15 cellular contexts compared by ENCODE assay signal in the genomic region with DNA sequence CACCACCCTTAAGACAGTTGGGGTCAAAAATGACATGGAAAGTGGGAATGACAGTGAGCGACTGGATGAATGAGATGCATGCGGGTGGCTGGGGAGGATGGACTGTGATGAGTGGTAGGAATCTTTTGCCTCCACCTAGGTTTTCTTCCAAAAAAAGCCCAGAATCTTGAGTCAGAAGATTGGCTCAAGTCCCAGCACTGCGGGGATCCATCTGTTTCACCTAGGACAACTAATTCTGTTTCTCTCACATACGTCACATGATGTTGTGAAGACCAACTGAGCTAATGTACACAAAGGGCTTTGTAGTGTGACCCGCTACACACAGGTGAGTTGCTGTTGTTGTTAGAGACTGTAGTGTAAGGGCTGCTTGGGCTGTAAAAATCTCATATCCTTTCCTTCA.
"Had no signal": no experiment of that assay in that cellular context is flagged by ENCODE, and none has a peak within 500 bp of the region (broad histone marks: within the 10 kb centered on the region; RNA-seq: fewer than 3 reads in every experiment).

No MANE protein-coding gene starts in this region.

- H3K4me3 Mint-ChIP-seq: natural killer cell, neural crest cell had no signal

- ATAC-seq: natural killer cell, right cardiac atrium, upper lobe of right lung had no signal

- H3K9me3 ChIP-seq: mucosa of descending colon, tibial nerve, upper lobe of right lung, vagina had no signal

- H3K36me3 ChIP-seq: tibial nerve, upper lobe of right lung, vagina had no signal

- H3K36me3 Mint-ChIP-seq: natural killer cell had no signal

- DNase-seq: dermis blood vessel endothelial cell; erythroblast; foreskin melanocyte; head of caudate nucleus; hippocampal formation; mucosa of descending colon; natural killer cell; small intestine; stimulated activated CD4-positive, alpha-beta T cell treated with anti-CD3 and anti-CD28 coated beads, Interleukin-12 subunit alpha, Interleukin-12 subunit beta, amount 100 ng/mL, for 4 hours; stimulated activated naive CD4-positive, alpha-beta T cell treated with Interleukin-2 at 50 U/mL for 16 hours; upper lobe of right lung had no signal

- H3K27ac ChIP-seq: tibial nerve, upper lobe of right lung, vagina had no signal

- H3K9me3 Mint-ChIP-seq: natural killer cell had no signal

- H3K4me1 Mint-ChIP-seq: natural killer cell, neural crest cell had no signal

- H3K4me1 ChIP-seq: tibial nerve, upper lobe of right lung, vagina had no signal

- H3K27me3 ChIP-seq: tibial nerve, vagina had no signal

- H3K4me3 ChIP-seq: mucosa of descending colon, tibial nerve, upper lobe of right lung, vagina had no signal
